Comparison of ENCODE assay signal across 8 cellular contexts in genomic region chr20:50729925-50730764, GRCh38. TPM values are rescaled to one million over a fixed set of nuclear protein-coding genes. Genes with fewer than 3 reads are reported as not detected.
A peak's percentile ranks its signal among the peaks of the same experiment; 100 is the strongest.
DNase-seq lines count a peak whose midpoint lies in the region; ATAC-seq and TF ChIP-seq lines count a peak whose summit lies in the region.

No MANE protein-coding gene starts in this region.

- H3K4me3 ChIP-seq in fibroblast of pulmonary artery (replicated peaks; ENCODE audit: low read depth, low read length): peak overlapping the region; percentile 59

- peaks cover 12% of the 10 kb centered on the region for H3K27me3 Mint-ChIP-seq in osteocyte (ENCODE audit: unreplicated experiment)

- H3K9me3 Mint-ChIP-seq in osteocyte (ENCODE audit: unreplicated experiment): no peaks in the 10 kb centered on the region

- TF ChIP-seq CTCF in fibroblast of pulmonary artery (IDR thresholded peaks at IDR 0.05; ENCODE audit: low read length, missing control alignments) (no peak), osteocyte (IDR thresholded peaks at IDR 0.05) (no peak)

- ATAC-seq in GM18505 (IDR thresholded peaks at IDR 0.05; ENCODE audit: unreplicated experiment): no peak

- H3K36me3 Mint-ChIP-seq in osteocyte (ENCODE audit: unreplicated experiment): no peaks in the 10 kb centered on the region

- H3K4me1 Mint-ChIP-seq in osteocyte (ENCODE audit: unreplicated experiment): peaks cover 7% of the 10 kb centered on the region

- DNase-seq in NCI-H510A treated with DMSO at 0.1 percent for 48 hours (lab: John Stamatoyannopoulos, UW): peak; percentile 73
- DNase-seq in NCI-H510A (lab: John Stamatoyannopoulos, UW): no peak
- DNase-seq in SW480 (ENCODE audit: low spot score): peak; percentile 55
- no peak for DNase-seq in fibroblast of pulmonary artery (ENCODE audit: low read depth)
- DNase-seq in osteocyte (ENCODE audit: extremely low spot score, unreplicated experiment): peak; percentile 77
- no peak for DNase-seq in CD1c-positive myeloid dendritic cell (ENCODE audit: extremely low spot score)
- DNase-seq in activated gamma-delta T cell (lab: John Stamatoyannopoulos, UW): no peak

- H3K4me3 Mint-ChIP-seq in osteocyte (ENCODE audit: unreplicated experiment): peak overlapping the region; percentile 82

- TF ChIP-seq POLR2A in GM18505 (IDR thresholded peaks at IDR 0.05; ENCODE audit: borderline replicate concordance, extremely low read depth, insufficient read depth, insufficient read length): no peak

- H3K27ac Mint-ChIP-seq in osteocyte (ENCODE audit: unreplicated experiment): peak overlapping the region; percentile 35

RNA-seq across cellular contexts. Expression of gene PARD6B, which starts 1.2 kb away (rescaled TPM):
- 0.97 and 1.1 TPM in 2 replicates for total RNA-seq in osteocyte

RNA-seq across cellular contexts. Expression of gene RIPOR3, which starts 38.8 kb away (rescaled TPM):
- 0.11 and 0.37 TPM in 2 replicates for total RNA-seq in osteocyte

Comparison
In these comparisons a context has a peak if more than half of its experiments do, and no peak if none do; other contexts are left out.
1. DNase-seq: peak in NCI-H510A treated with DMSO at 0.1 percent for 48 hours (single experiment), SW480 (single experiment) and osteocyte (single experiment); none in NCI-H510A (single experiment), fibroblast of pulmonary artery (single experiment), CD1c-positive myeloid dendritic cell (single experiment) and activated gamma-delta T cell (single experiment).